ENCODE assay signal across 9 cellular contexts in the genomic region with DNA sequence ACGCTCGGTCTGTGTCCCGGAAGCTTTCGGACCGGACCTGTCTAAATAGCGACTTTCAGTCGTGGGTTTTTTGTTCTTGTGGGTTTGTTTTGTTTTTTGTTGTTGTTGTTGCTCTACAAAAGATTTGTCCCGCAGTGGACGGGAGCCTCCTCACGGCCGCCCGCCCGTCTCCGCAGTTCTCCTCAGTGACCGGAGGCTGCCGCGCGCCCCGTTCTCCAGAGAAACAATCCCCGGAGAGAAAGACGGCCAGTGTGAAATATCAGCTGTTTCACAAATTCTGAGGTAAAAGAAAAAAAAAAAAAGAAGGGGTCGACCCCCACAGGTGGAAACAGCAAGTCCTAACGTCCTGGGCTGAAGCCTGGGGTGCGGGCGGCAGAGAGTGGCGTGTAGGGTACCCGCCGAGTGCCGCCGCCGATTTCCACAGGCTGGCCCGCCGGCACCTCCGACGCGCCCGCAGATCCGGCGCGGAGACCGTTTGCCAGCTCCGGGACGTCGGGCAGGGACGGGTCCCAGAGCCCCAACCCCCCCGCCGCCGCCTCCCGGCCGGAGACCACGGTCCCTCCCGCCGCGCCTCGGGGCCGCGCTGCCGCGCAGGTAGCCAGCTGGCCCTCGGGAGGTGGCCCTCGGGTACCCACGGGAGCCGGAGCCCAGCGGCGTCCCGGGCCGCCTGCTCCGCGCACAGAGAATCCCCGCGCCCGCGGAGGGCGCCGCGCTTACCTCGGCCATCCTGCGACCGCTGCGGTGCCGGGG. TPM values are rescaled to one million over a fixed set of nuclear protein-coding genes. Genes with fewer than 3 reads are reported as not detected.
A peak's percentile ranks its signal among the peaks of the same experiment; 100 is the strongest.
DNase-seq lines count a peak whose midpoint lies in the region; ATAC-seq and TF ChIP-seq lines count a peak whose summit lies in the region.
"Had no signal": no experiment of that assay in that cellular context is flagged by ENCODE, and none has a peak within 500 bp of the region (broad histone marks: within the 10 kb centered on the region; RNA-seq: fewer than 3 reads in every experiment).

No MANE protein-coding gene starts in this region.

- no peaks in the 10 kb centered on the region for H3K4me1 ChIP-seq in HAP-1
- peaks cover 0 to 25% (median 14%) of the 10 kb centered on the region in 6 donors for H3K4me1 ChIP-seq in spleen

- H3K9me3 Mint-ChIP-seq in activated naive CD8-positive, alpha-beta T cell treated with anti-CD3 and anti-CD28 coated beads, Interleukin-2, amount 50 U/mL, for 24 hours: no peaks in the 10 kb centered on the region

- peaks cover 44% of the 10 kb centered on the region for H3K27me3 ChIP-seq in HAP-1 (ENCODE audit: low read depth)
- H3K27me3 ChIP-seq in spleen (replicated peaks in 1 of 7): peaks cover 0 to 99% (median 63%) of the 10 kb centered on the region in 7 donors

- no peaks in the 10 kb centered on the region for H3K36me3 ChIP-seq in HAP-1 (replicated peaks)
- H3K36me3 ChIP-seq in spleen: no peaks in the 10 kb centered on the region

- H3K36me3 Mint-ChIP-seq in activated naive CD8-positive, alpha-beta T cell treated with anti-CD3 and anti-CD28 coated beads, Interleukin-2, amount 50 U/mL, for 24 hours (ENCODE audit: low read depth): no peaks in the 10 kb centered on the region

- ATAC-seq in activated naive CD8-positive, alpha-beta T cell treated with anti-CD3 and anti-CD28 coated beads, Interleukin-2, amount 50 U/mL, for 24 hours: no peak
- no peak for ATAC-seq in HG02840 (IDR thresholded peaks at IDR 0.05; ENCODE audit: low FRiP score, unreplicated experiment)
- ATAC-seq: HCT116 had no signal

- H3K27ac ChIP-seq in spleen: no peak overlapping the region

- no peak for TF ChIP-seq POLR2A in spleen (IDR thresholded peaks at IDR 0.05)

- H3K27ac Mint-ChIP-seq in activated naive CD8-positive, alpha-beta T cell treated with anti-CD3 and anti-CD28 coated beads, Interleukin-2, amount 50 U/mL, for 24 hours: no peak overlapping the region

- intact Hi-C loops in spleen (cut with DNase I; ENCODE audit: low total_unique reads): no loop called here

- WGBS in spleen, 5 donors: 2 to 17% (median 6%) methylated on average over 50 to 81 of the region's 81 CpGs

- H3K4me3 Mint-ChIP-seq in activated naive CD8-positive, alpha-beta T cell treated with anti-CD3 and anti-CD28 coated beads, Interleukin-2, amount 50 U/mL, for 24 hours: peak overlapping the region; percentile 46

- peak in 1 of 2 experiments; percentile 38 for DNase-seq in HAP-1 (ENCODE audit: low spot score in 2 of 2)
- no peak for DNase-seq in activated naive CD8-positive, alpha-beta T cell treated with anti-CD3 and anti-CD28 coated beads, Interleukin-2, amount 50 U/mL, for 24 hours
- no peak for DNase-seq in spleen
- no peak for DNase-seq in retina
- DNase-seq in NCI-H187 (lab: John Stamatoyannopoulos, UW): no peak

- peaks cover 9% of the 10 kb centered on the region for H3K4me1 Mint-ChIP-seq in activated naive CD8-positive, alpha-beta T cell treated with anti-CD3 and anti-CD28 coated beads, Interleukin-2, amount 50 U/mL, for 24 hours

- TF ChIP-seq CTCF in spleen (IDR thresholded peaks at IDR 0.05 in 8 of 11, conservative IDR thresholded peaks at IDR 0.05 in 3 of 11): no peak

- in situ Hi-C loops in HAP-1 (cut with MboI; ENCODE audit: low sequenced_read_pairs): no loop called here

- H3K9me3 ChIP-seq in HAP-1 (no peaks in the 10 kb centered on the region; the same call in 1 of the 2 replicates), spleen (no peaks in the 10 kb centered on the region)

- H3K4me3 ChIP-seq in HAP-1 (peak overlapping the region; percentile 24), iPS-11a (ENCODE audit: low read depth, low read length) (peak overlapping the region; percentile 37), spleen (peak overlapping the region; percentile 8 to 66 (median 33))

- H3K27me3 Mint-ChIP-seq in activated naive CD8-positive, alpha-beta T cell treated with anti-CD3 and anti-CD28 coated beads, Interleukin-2, amount 50 U/mL, for 24 hours: peaks cover 72% of the 10 kb centered on the region

RNA-seq across cellular contexts. Expression of gene BNC1, which starts 0.5 kb away (rescaled TPM):
- total RNA-seq in spleen: under 1 TPM in 5 of 7 donors, not detected in 2; 0.13 to 0.41 (median 0.29) TPM
- under 1 TPM; 0.02 to 0.06 (median 0.03) TPM for polyA plus RNA-seq in spleen
- total RNA-seq: OCI-LY7 had no signal
